Comparison of ENCODE assay signal across 14 cellular contexts in genomic region chr5:140408750-140409241, GRCh38. TPM values are rescaled to one million over a fixed set of nuclear protein-coding genes. Genes with fewer than 3 reads are reported as not detected.
DNase-seq lines count a peak whose midpoint lies in the region; ATAC-seq and TF ChIP-seq lines count a peak whose summit lies in the region.
"Had no signal": no experiment of that assay in that cellular context is flagged by ENCODE, and none has a peak within 500 bp of the region (broad histone marks: within the 10 kb centered on the region; RNA-seq: fewer than 3 reads in every experiment).

No MANE protein-coding gene starts in this region.

- peaks cover 0 to 7% of the 10 kb centered on the region in 2 donors for H3K36me3 ChIP-seq in vagina

- no peaks in the 10 kb centered on the region for H3K27me3 ChIP-seq in vagina

- peak overlapping the region in 1 of 2 donors; percentile 18 for H3K4me3 Mint-ChIP-seq in effector memory CD8-positive, alpha-beta T cell

- ATAC-seq in effector memory CD8-positive, alpha-beta T cell (replicated peaks) = peak; percentile 22
- no peak for ATAC-seq in HG02763 (IDR thresholded peaks at IDR 0.05; ENCODE audit: unreplicated experiment)

- intact Hi-C loops in posterior vena cava (cut with DNase I) (no loop called here), vagina (cut with DNase I) (loop anchor here (10.0 kb wide), 1 partner anchor 136 kb away; the partner anchor contains the start of gene EIF4EBP3)

- H3K27ac ChIP-seq in vagina = no peak overlapping the region

- H3K27me3 Mint-ChIP-seq in effector memory CD8-positive, alpha-beta T cell = no peaks in the 10 kb centered on the region

- no peaks in the 10 kb centered on the region for H3K9me3 ChIP-seq in vagina
- H3K9me3 ChIP-seq: SK-N-SH had no signal

- peaks cover 27 to 44% of the 10 kb centered on the region in 2 donors for H3K4me1 Mint-ChIP-seq in effector memory CD8-positive, alpha-beta T cell (ENCODE audit: low read depth in 2 of 2)

- no peaks in the 10 kb centered on the region for H3K9me3 Mint-ChIP-seq in effector memory CD8-positive, alpha-beta T cell

- H3K27ac Mint-ChIP-seq in effector memory CD8-positive, alpha-beta T cell = no peak overlapping the region

- peak; percentile 27 for DNase-seq in NCI-H2029 treated with DMSO at 0.1 percent for 48 hours (lab: John Stamatoyannopoulos, UW)
- no peak for DNase-seq in NCI-H2029 (lab: John Stamatoyannopoulos, UW)
- peak; percentile 3 for DNase-seq in NCI-H774 (lab: John Stamatoyannopoulos, UW)
- DNase-seq in effector memory CD8-positive, alpha-beta T cell = no peak
- DNase-seq in renal cortical epithelial cell (ENCODE audit: low read depth) = peak; percentile 79
- no peak for DNase-seq in posterior vena cava (ENCODE audit: low spot score)
- no peak for DNase-seq in vagina (ENCODE audit: extremely low spot score in 2 of 2)
- DNase-seq: activated naive CD4-positive, alpha-beta T cell treated with anti-CD3 and anti-CD28 coated beads, Interleukin-2, amount 50 U/mL, for 16 hours; IMR-90; mesendoderm; NCI-H446 treated with DMSO at 0.1 percent for 48 hours; SK-N-SH had no signal

- TF ChIP-seq POLR2A in vagina (IDR thresholded peaks at IDR 0.05) = no peak

- H3K4me3 ChIP-seq in vagina = no peak overlapping the region

- no peak for TF ChIP-seq CTCF in vagina (IDR thresholded peaks at IDR 0.05)

- H3K4me1 ChIP-seq in vagina = peaks cover 73% of the 10 kb centered on the region

- peaks cover 42% of the 10 kb centered on the region for H3K36me3 Mint-ChIP-seq in effector memory CD8-positive, alpha-beta T cell (ENCODE audit: insufficient read depth)

RNA-seq across cellular contexts. Expression of gene ANKHD1, which starts 7.2 kb away (rescaled TPM):
- total RNA-seq in renal cortical epithelial cell = 36.1 and 81.5 TPM in 2 replicates
- 10 to 100 TPM; 90.8 to 93.2 TPM for total RNA-seq in posterior vena cava
- total RNA-seq in vagina = 140 TPM

RNA-seq across cellular contexts. Expression of gene SLC4A9, which starts 48.8 kb away (rescaled TPM):
- not detected in 2 replicates for total RNA-seq in renal cortical epithelial cell
- not detected for total RNA-seq in posterior vena cava
- total RNA-seq in vagina = 0.25 TPM
- total RNA-seq: dermis microvascular lymphatic vessel endothelial cell, IMR-90 had no signal

Comparison
In these comparisons a context has a peak if more than half of its experiments do, and no peak if none do; other contexts are left out.
1. DNase-seq: peak in NCI-H2029 treated with DMSO at 0.1 percent for 48 hours (single experiment), NCI-H774 (single experiment) and renal cortical epithelial cell (single experiment); none in NCI-H2029 (single experiment), effector memory CD8-positive, alpha-beta T cell (0 of 3), posterior vena cava (single experiment) and vagina (0 of 2).